Comparison of ENCODE assay signal across 22 cellular contexts in genomic region chr19:4359627-4360000, GRCh38. TPM values are rescaled to one million over a fixed set of nuclear protein-coding genes. Genes with fewer than 3 reads are reported as not detected.
DNase-seq lines count a peak whose midpoint lies in the region; ATAC-seq and TF ChIP-seq lines count a peak whose summit lies in the region.
"Had no signal": no experiment of that assay in that cellular context is flagged by ENCODE, and none has a peak within 500 bp of the region (broad histone marks: within the 10 kb centered on the region; RNA-seq: fewer than 3 reads in every experiment).

No MANE protein-coding gene starts in this region.

- H3K27me3 ChIP-seq in cardiac muscle cell (no peaks in the 10 kb centered on the region), right atrium auricular region (no peaks in the 10 kb centered on the region), right lobe of liver (no peaks in the 10 kb centered on the region)
- H3K27me3 ChIP-seq: BE2C, dorsolateral prefrontal cortex had no signal

- H3K27ac ChIP-seq in cardiac muscle cell (peak overlapping the region; percentile 55), right atrium auricular region (no peak overlapping the region), right lobe of liver (no peak overlapping the region)
- H3K27ac ChIP-seq: A549, epithelial cell of prostate had no signal

- intact Hi-C loops in right lobe of liver (cut with DNase I), result no loop called here

- 100% methylated on average over 4 of the region's 13 CpGs for WGBS in right lobe of liver (ENCODE audit: insufficient coverage, low coverage, low lambda C conversion rate, missing lambda C conversion rate)

- H3K9me3 ChIP-seq in cardiac muscle cell (ENCODE audit: low read depth) (no peaks in the 10 kb centered on the region), right atrium auricular region (no peaks in the 10 kb centered on the region), right lobe of liver (no peaks in the 10 kb centered on the region)
- H3K9me3 ChIP-seq: A549, BE2C had no signal

- DNase-seq in cardiac muscle cell (ENCODE audit: low read depth in 1 of 2, low spot score in 1 of 2), result no peak
- no peak for DNase-seq in right atrium auricular region (ENCODE audit: low spot score)
- peak in 1 of 3 donors; percentile 52 for DNase-seq in right lobe of liver
- no peak for DNase-seq in C1 segment of cervical spinal cord (lab: John Stamatoyannopoulos, UW)
- DNase-seq: amygdala, BE2C, Calu3, caudate nucleus, EL, foreskin fibroblast, hippocampal formation, NCI-H1417 treated with DMSO at 0.1 percent for 48 hours, NCI-H524 treated with DMSO at 0.1 percent for 48 hours, nucleus accumbens had no signal

- no peak overlapping the region for H3K4me3 ChIP-seq in cardiac muscle cell
- H3K4me3 ChIP-seq in right atrium auricular region, result no peak overlapping the region
- H3K4me3 ChIP-seq in right lobe of liver, result no peak overlapping the region
- H3K4me3 ChIP-seq: A549, dorsolateral prefrontal cortex had no signal

- peak in 3 of 4 donors; percentile 3 to 24 (median 6) for ATAC-seq in right lobe of liver
- no peak for ATAC-seq in HG02571 (IDR thresholded peaks at IDR 0.05; ENCODE audit: unreplicated experiment)
- ATAC-seq in GM19023 (IDR thresholded peaks at IDR 0.05; ENCODE audit: unreplicated experiment), result no peak
- ATAC-seq: right cardiac atrium, SK-N-SH treated with all-trans-retinoic acid at 6 μM for 48 hours had no signal

- TF ChIP-seq CTCF in cardiac muscle cell (IDR thresholded peaks at IDR 0.05; ENCODE audit: low read depth, low read length) (no peak), right atrium auricular region (IDR thresholded peaks at IDR 0.05) (no peak), right lobe of liver (IDR thresholded peaks at IDR 0.05) (no peak)

- H3K4me1 ChIP-seq in cardiac muscle cell (ENCODE audit: low read depth) (no peaks in the 10 kb centered on the region), right atrium auricular region (no peaks in the 10 kb centered on the region), right lobe of liver (no peaks in the 10 kb centered on the region)
- H3K4me1 ChIP-seq: BE2C had no signal

- H3K36me3 ChIP-seq in cardiac muscle cell (peaks cover 24% of the 10 kb centered on the region), right atrium auricular region (peaks cover 58% of the 10 kb centered on the region), right lobe of liver (peaks cover 0 to 48% (median 17%) of the 10 kb centered on the region in 4 donors)

- TF ChIP-seq POLR2A in right lobe of liver (IDR thresholded peaks at IDR 0.05), result no peak

RNA-seq across cellular contexts. Expression of gene MPND, which starts 16.3 kb away (rescaled TPM):
- 14.4 and 19.8 TPM in 2 replicates for total RNA-seq in cardiac muscle cell
- 19.2 and 24.3 TPM in 2 replicates for polyA plus RNA-seq in cardiac muscle cell
- 1 to 10 TPM; 6.2 to 7.3 TPM for total RNA-seq in right atrium auricular region
- 10 to 100 TPM in 5 of 6 experiments, 1 to 10 TPM in 1; 6.4 to 21.7 (median 19.6) TPM for total RNA-seq in right lobe of liver

RNA-seq across cellular contexts. Expression of gene STAP2, which starts 21.0 kb away (rescaled TPM):
- total RNA-seq in cardiac muscle cell (12.3 and 18.0 TPM in 2 replicates), right atrium auricular region (10 to 100 TPM in 1 of 2 donors, 1 to 10 TPM in 1; 4.8 to 11.8 TPM), right lobe of liver (10 to 100 TPM; 21.4 to 51.5 (median 43.0) TPM)
- polyA plus RNA-seq in cardiac muscle cell, result 18.7 and 20.3 TPM in 2 replicates

RNA-seq across cellular contexts. Expression of gene SH3GL1, which starts 40.7 kb away (rescaled TPM):
- total RNA-seq in cardiac muscle cell, result 87.2 and 97.9 TPM in 2 replicates
- 92.6 and 92.8 TPM in 2 replicates for polyA plus RNA-seq in cardiac muscle cell
- 10 to 100 TPM; 17.5 to 31.9 TPM for total RNA-seq in right atrium auricular region
- 10 to 100 TPM; 22.6 to 47.7 (median 25.2) TPM for total RNA-seq in right lobe of liver

RNA-seq across cellular contexts. Expression of gene CHAF1A, which starts 42.8 kb away (rescaled TPM):
- total RNA-seq in cardiac muscle cell, result 15.3 and 20.0 TPM in 2 replicates
- 19.7 and 38.9 TPM in 2 replicates for polyA plus RNA-seq in cardiac muscle cell
- 1 to 10 TPM; 2.6 to 5.0 TPM for total RNA-seq in right atrium auricular region
- 1 to 10 TPM; 3.1 to 9.2 (median 3.5) TPM for total RNA-seq in right lobe of liver

RNA-seq across cellular contexts. Expression of gene FSD1, which starts 55.2 kb away (rescaled TPM):
- total RNA-seq in cardiac muscle cell (16.3 and 24.7 TPM in 2 replicates), right atrium auricular region (not detected), right lobe of liver (1 to 10 TPM in 1 of 6 experiments, under 1 TPM in 3, not detected in 2; 0.19 to 2.2 (median 0.52) TPM)
- polyA plus RNA-seq in cardiac muscle cell, result 18.5 and 23.2 TPM in 2 replicates
- total RNA-seq: MCF 10A, right cardiac atrium had no signal
- polyA plus RNA-seq: right cardiac atrium had no signal

Comparison
In these comparisons a context has a peak if more than half of its experiments do, and no peak if none do; other contexts are left out.
1. ATAC-seq: peak in right lobe of liver (3 of 4); none in HG02571 (single experiment) and GM19023 (single experiment).